ENCODE assay signal across 8 cellular contexts in genomic region chr17:2041561-2042354, GRCh38. TPM values are rescaled to one million over a fixed set of nuclear protein-coding genes. Genes with fewer than 3 reads are reported as not detected.
DNase-seq lines count a peak whose midpoint lies in the region; ATAC-seq and TF ChIP-seq lines count a peak whose summit lies in the region.

TSS of gene OVCA2 (plus strand) at chr17:2042022. CDS start at chr17:2042048, 26 bp downstream.

- DNase-seq in GM13976 (ENCODE audit: low spot score): peak; percentile 99
- DNase-seq in NCI-H146 treated with DMSO at 0.1 percent for 48 hours (lab: John Stamatoyannopoulos, UW; ENCODE audit: unreplicated experiment): peak; percentile 84
- DNase-seq in T-helper 2 cell: peak; percentile 94 to 97 (median 95)
- DNase-seq in right atrium auricular region (ENCODE audit: low spot score): peak; percentile 94
- DNase-seq in aorta: peak; percentile 96 to 99

- H3K27ac ChIP-seq in angular gyrus (ENCODE audit: low read depth, low read length): peak within 1 kb of the TSS; percentile 87
- peak within 1 kb of the TSS; percentile 92 to 96 for H3K27ac ChIP-seq in right atrium auricular region
- peak within 1 kb of the TSS; percentile 85 for H3K27ac ChIP-seq in rectal smooth muscle tissue (ENCODE audit: low read depth, low read length)
- peak within 1 kb of the TSS in 1 of 2 donors; percentile 43 for H3K27ac ChIP-seq in aorta (ENCODE audit: low read depth in 1 of 2, low read length in 2 of 2)

- H3K9me3 ChIP-seq in right atrium auricular region (no peaks in the 10 kb centered on the region), aorta (ENCODE audit: control insufficient read depth, low read length) (no peaks in the 10 kb centered on the region)

- peak within 1 kb of the TSS; percentile 81 to 89 for H3K4me3 ChIP-seq in right atrium auricular region
- peak within 1 kb of the TSS; percentile 66 for H3K4me3 ChIP-seq in rectal smooth muscle tissue (ENCODE audit: low read length)
- peak within 1 kb of the TSS; percentile 44 to 55 for H3K4me3 ChIP-seq in aorta (ENCODE audit: low read length in 2 of 2)

- H3K36me3 ChIP-seq in right atrium auricular region: peaks cover 34% of the 10 kb centered on the region
- peaks cover 25% of the 10 kb centered on the region for H3K36me3 ChIP-seq in rectal smooth muscle tissue (ENCODE audit: control insufficient read depth, insufficient read depth, low read length)
- H3K36me3 ChIP-seq in aorta (ENCODE audit: control insufficient read depth in 1 of 2, insufficient read depth in 2 of 2, low read length in 1 of 2): no peaks in the 10 kb centered on the region

- intact Hi-C loops in aorta (cut with DNase I): loop anchor here (5.0 to 10.0 kb wide), 2 partner anchors 134 to 317 kb away; partner anchors contain the start of gene WDR81 (in 1 of the 2)

- H3K27me3 ChIP-seq in right atrium auricular region (no peaks in the 10 kb centered on the region), rectal smooth muscle tissue (ENCODE audit: control insufficient read depth, insufficient read depth, low read length) (no peaks in the 10 kb centered on the region), aorta (ENCODE audit: control insufficient read depth in 1 of 2, insufficient read depth in 2 of 2, low read length in 1 of 2) (no peaks in the 10 kb centered on the region)

- in situ Hi-C loops in GM13976 (cut with MboI; ENCODE audit: low sequenced_read_pairs, unreplicated experiment): loop anchor here (25.0 kb wide), 1 partner anchor 329 kb away; the partner anchor contains the start of genes TLCD2 and WDR81

- ATAC-seq in HG02852 (IDR thresholded peaks at IDR 0.05; ENCODE audit: unreplicated experiment) (peak; percentile 90), aorta (ENCODE audit: low FRiP score) (peak; percentile 96)

- H3K4me1 ChIP-seq in right atrium auricular region (peaks cover 0 to 34% of the 10 kb centered on the region in 2 donors), rectal smooth muscle tissue (ENCODE audit: control insufficient read depth, insufficient read depth, low read length) (peaks cover 9% of the 10 kb centered on the region), aorta (ENCODE audit: control insufficient read depth in 1 of 2, insufficient read depth in 2 of 2, low read length in 2 of 2) (no peaks in the 10 kb centered on the region)

- TF ChIP-seq CTCF in GM13976 (IDR thresholded peaks at IDR 0.05; ENCODE audit: borderline replicate concordance, control extremely low read depth, extremely low read depth, insufficient read depth, missing control alignments) (peak; percentile 74), right atrium auricular region (IDR thresholded peaks at IDR 0.05) (peak; percentile 52 to 71)

- H3K9ac ChIP-seq in rectal smooth muscle tissue (ENCODE audit: low read length): peak within 1 kb of the TSS; percentile 36

- WGBS in aorta, 2 donors: 1% methylated on average over 67 to 91 of the region's 91 CpGs

RNA-seq across cellular contexts. Expression of gene OVCA2, which starts in this region (rescaled TPM):
- total RNA-seq in right atrium auricular region: 10 to 100 TPM; 29.6 to 31.7 TPM
- 10 to 100 TPM; 14.2 to 19.8 TPM for total RNA-seq in aorta
- 10 to 100 TPM; 20.3 to 54.0 TPM for polyA plus RNA-seq in aorta
